2 cellular contexts compared by ENCODE assay signal in the genomic region with DNA sequence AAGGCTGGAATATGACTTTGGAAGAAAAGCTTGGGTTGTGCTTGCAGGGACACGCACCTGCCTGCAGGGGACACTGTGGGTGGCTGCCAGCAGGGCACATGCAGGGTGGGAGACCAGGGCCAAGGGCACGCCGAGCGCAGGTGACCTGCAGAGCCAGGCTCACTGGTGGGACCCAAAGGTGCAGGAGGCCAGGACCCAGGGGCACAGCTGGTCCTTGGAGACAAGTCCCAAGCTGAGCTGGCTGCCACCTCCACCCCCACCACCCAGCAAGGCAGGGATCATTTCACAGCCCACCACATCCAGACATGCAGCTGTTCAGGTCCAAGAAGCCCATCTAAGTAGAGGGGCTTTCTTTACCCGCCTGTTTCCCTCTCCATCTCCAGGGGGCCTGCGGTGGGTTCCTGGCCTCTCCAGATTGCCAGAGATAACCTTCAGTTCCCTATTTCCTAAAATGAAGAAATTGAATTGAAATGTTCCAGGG.
TF ChIP-seq lines count a peak whose summit lies in the region.

No MANE protein-coding gene starts in this region.

TF ChIP-seq in HEK293, 187 proteins besides CTCF, POLR2A, EP300 and RAD21:
- TF ChIP-seq ZNF654 (tag by site-specific recombination; IDR thresholded peaks at IDR 0.05; ENCODE audit: low read depth) = 0 out of 2 replicates have a peak, but pooled peaks have one; percentile 5
- 0 out of 2 replicates have a peak, but pooled peaks have one; percentile 11 for TF ChIP-seq GLIS1 (tag by site-specific recombination; IDR thresholded peaks at IDR 0.05)
- TF ChIP-seq, protein P1, sequence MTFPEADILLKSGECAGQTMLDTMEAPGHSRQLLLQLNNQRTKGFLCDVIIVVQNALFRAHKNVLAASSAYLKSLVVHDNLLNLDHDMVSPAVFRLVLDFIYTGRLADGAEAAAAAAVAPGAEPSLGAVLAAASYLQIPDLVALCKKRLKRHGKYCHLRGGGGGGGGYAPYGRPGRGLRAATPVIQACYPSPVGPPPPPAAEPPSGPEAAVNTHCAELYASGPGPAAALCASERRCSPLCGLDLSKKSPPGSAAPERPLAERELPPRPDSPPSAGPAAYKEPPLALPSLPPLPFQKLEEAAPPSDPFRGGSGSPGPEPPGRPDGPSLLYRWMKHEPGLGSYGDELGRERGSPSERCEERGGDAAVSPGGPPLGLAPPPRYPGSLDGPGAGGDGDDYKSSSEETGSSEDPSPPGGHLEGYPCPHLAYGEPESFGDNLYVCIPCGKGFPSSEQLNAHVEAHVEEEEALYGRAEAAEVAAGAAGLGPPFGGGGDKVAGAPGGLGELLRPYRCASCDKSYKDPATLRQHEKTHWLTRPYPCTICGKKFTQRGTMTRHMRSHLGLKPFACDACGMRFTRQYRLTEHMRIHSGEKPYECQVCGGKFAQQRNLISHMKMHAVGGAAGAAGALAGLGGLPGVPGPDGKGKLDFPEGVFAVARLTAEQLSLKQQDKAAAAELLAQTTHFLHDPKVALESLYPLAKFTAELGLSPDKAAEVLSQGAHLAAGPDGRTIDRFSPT (tag by site-specific recombination; IDR thresholded peaks at IDR 0.05) = peak; percentile 51; the same call in 1 of the 2 replicates
- 0 out of 2 replicates have a peak, but pooled peaks have one; percentile 56 for TF ChIP-seq ZNF2 (tag by site-specific recombination; IDR thresholded peaks at IDR 0.05)
- peak; percentile 37 for TF ChIP-seq ZNF335 (tag by site-specific recombination; conservative IDR thresholded peaks at IDR 0.05)
- no peak for TF ChIP-seq ZNF132 (tag by site-specific recombination; IDR thresholded peaks at IDR 0.05; ENCODE audit: borderline replicate concordance)
- TF ChIP-seq ZBTB48 (tag by site-specific recombination; IDR thresholded peaks at IDR 0.05) = 0 out of 2 replicates have a peak, but pooled peaks have one; percentile 28
- peak; percentile 42; the same call in 1 of the 2 replicates for TF ChIP-seq GLIS2 (tag by site-specific recombination; IDR thresholded peaks at IDR 0.05)
- TF ChIP-seq ZNF423 (tag by site-specific recombination; IDR thresholded peaks at IDR 0.05) = peak; percentile 72; the same call in 1 of the 2 replicates
- peak; percentile 69 for TF ChIP-seq ZIC2 (tag by site-specific recombination; IDR thresholded peaks at IDR 0.05)
- TF ChIP-seq, protein P2, sequence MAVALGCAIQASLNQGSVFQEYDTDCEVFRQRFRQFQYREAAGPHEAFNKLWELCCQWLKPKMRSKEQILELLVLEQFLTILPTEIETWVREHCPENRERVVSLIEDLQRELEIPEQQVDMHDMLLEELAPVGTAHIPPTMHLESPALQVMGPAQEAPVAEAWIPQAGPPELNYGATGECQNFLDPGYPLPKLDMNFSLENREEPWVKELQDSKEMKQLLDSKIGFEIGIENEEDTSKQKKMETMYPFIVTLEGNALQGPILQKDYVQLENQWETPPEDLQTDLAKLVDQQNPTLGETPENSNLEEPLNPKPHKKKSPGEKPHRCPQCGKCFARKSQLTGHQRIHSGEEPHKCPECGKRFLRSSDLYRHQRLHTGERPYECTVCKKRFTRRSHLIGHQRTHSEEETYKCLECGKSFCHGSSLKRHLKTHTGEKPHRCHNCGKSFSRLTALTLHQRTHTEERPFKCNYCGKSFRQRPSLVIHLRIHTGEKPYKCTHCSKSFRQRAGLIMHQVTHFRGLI (tag by site-specific recombination; IDR thresholded peaks at IDR 0.05) = peak; percentile 26; the same call in 1 of the 2 replicates
- TF ChIP-seq ZNF350 (tag by site-specific recombination; IDR thresholded peaks at IDR 0.05) = no peak
- no peak for TF ChIP-seq ZNF792 (tag by site-specific recombination; IDR thresholded peaks at IDR 0.05)

TF ChIP-seq in K562, 482 proteins besides CTCF, POLR2A, EP300 and RAD21 (continued from another document and continues in another):
- TF ChIP-seq ZBTB17 (CRISPR knock-in tag; IDR thresholded peaks at IDR 0.05) (0 out of 2 replicates have a peak, but pooled peaks have one; percentile 52), HDAC1 (IDR thresholded peaks at IDR 0.05) (no peak), ETV6 (IDR thresholded peaks at IDR 0.05; ENCODE audit: borderline replicate concordance in 1 of 2, low read depth in 2 of 2, low read length in 1 of 2) (no peak), ETV6 (CRISPR knock-in tag; IDR thresholded peaks at IDR 0.05; ENCODE audit: borderline replicate concordance) (no peak), RBFOX2 (IDR thresholded peaks at IDR 0.05; ENCODE audit: low read depth, low read length) (0 out of 2 replicates have a peak, but pooled peaks have one; percentile 22), MTA2 (IDR thresholded peaks at IDR 0.05; ENCODE audit: low read depth) (no peak), TCF3 (CRISPR knock-in tag; IDR thresholded peaks at IDR 0.05) (no peak), TEAD1 (CRISPR knock-in tag; IDR thresholded peaks at IDR 0.05) (no peak), ZNF77 (CRISPR knock-in tag; IDR thresholded peaks at IDR 0.05) (no peak), MED1 (CRISPR knock-in tag; IDR thresholded peaks at IDR 0.05; ENCODE audit: borderline replicate concordance) (no peak), MCM7 (IDR thresholded peaks at IDR 0.05) (no peak), POU5F1 (IDR thresholded peaks at IDR 0.05; ENCODE audit: borderline replicate concordance, low read depth, low read length, partially characterized antibody) (no peak), HSF4 (CRISPR knock-in tag; IDR thresholded peaks at IDR 0.05; ENCODE audit: borderline replicate concordance) (no peak), ZNF121 (CRISPR knock-in tag; conservative IDR thresholded peaks at IDR 0.05) (no peak), RB1 (IDR thresholded peaks at IDR 0.05; ENCODE audit: low read depth) (0 out of 2 replicates have a peak, but pooled peaks have one; percentile 22), MYNN (IDR thresholded peaks at IDR 0.05) (0 out of 2 replicates have a peak, but pooled peaks have one; percentile 29), MYNN (CRISPR knock-in tag; IDR thresholded peaks at IDR 0.05) (no peak), TEAD2 (tag; IDR thresholded peaks at IDR 0.05) (no peak), NFE2 (IDR thresholded peaks at IDR 0.05; ENCODE audit: low read depth) (no peak), GATAD2A (IDR thresholded peaks at IDR 0.05) (no peak), MYC (IDR thresholded peaks at IDR 0.05; ENCODE audit: low read depth, low read length) (0 out of 2 replicates have a peak, but pooled peaks have one; percentile 27), MYC (CRISPR knock-in tag; IDR thresholded peaks at IDR 0.05; ENCODE audit: borderline replicate concordance, low read depth) (no peak), COPS2 (conservative IDR thresholded peaks at IDR 0.05) (no peak), ASH1L (IDR thresholded peaks at IDR 0.05; ENCODE audit: borderline replicate concordance, low read depth, partially characterized antibody) (no peak), FOSL1 (tag; conservative IDR thresholded peaks at IDR 0.05) (no peak), HEY1 (CRISPR knock-in tag; IDR thresholded peaks at IDR 0.05; ENCODE audit: borderline replicate concordance) (no peak), MTA3 (IDR thresholded peaks at IDR 0.05; ENCODE audit: borderline replicate concordance) (peak; percentile 68; the same call in 1 of the 2 replicates), TAF7 (tag; IDR thresholded peaks at IDR 0.05) (no peak), POLR2H (tag; IDR thresholded peaks at IDR 0.05; ENCODE audit: low read depth) (no peak), ZNF134 (CRISPR knock-in tag; conservative IDR thresholded peaks at IDR 0.05) (no peak), ZZZ3 (IDR thresholded peaks at IDR 0.05) (no peak), POLR3A (IDR thresholded peaks at IDR 0.05; ENCODE audit: borderline replicate concordance, extremely low read depth, insufficient read depth, insufficient read length) (no peak)
- TF ChIP-seq, protein P3, sequence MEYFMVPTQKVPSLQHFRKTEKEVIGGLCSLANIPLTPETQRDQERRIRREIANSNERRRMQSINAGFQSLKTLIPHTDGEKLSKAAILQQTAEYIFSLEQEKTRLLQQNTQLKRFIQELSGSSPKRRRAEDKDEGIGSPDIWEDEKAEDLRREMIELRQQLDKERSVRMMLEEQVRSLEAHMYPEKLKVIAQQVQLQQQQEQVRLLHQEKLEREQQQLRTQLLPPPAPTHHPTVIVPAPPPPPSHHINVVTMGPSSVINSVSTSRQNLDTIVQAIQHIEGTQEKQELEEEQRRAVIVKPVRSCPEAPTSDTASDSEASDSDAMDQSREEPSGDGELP (CRISPR knock-in tag; IDR thresholded peaks at IDR 0.05; ENCODE audit: borderline replicate concordance) = 0 out of 2 replicates have a peak, but pooled peaks have one; percentile 35
- TF ChIP-seq, protein P4, sequence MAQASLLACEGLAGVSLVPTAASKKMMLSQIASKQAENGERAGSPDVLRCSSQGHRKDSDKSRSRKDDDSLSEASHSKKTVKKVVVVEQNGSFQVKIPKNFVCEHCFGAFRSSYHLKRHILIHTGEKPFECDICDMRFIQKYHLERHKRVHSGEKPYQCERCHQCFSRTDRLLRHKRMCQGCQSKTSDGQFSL (CRISPR knock-in tag; IDR thresholded peaks at IDR 0.05) = 0 out of 2 replicates have a peak, but pooled peaks have one; percentile 50
- TF ChIP-seq, protein P4 (tag; IDR thresholded peaks at IDR 0.05) = no peak
- TF ChIP-seq, protein P5, sequence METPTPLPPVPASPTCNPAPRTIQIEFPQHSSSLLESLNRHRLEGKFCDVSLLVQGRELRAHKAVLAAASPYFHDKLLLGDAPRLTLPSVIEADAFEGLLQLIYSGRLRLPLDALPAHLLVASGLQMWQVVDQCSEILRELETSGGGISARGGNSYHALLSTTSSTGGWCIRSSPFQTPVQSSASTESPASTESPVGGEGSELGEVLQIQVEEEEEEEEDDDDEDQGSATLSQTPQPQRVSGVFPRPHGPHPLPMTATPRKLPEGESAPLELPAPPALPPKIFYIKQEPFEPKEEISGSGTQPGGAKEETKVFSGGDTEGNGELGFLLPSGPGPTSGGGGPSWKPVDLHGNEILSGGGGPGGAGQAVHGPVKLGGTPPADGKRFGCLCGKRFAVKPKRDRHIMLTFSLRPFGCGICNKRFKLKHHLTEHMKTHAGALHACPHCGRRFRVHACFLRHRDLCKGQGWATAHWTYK (CRISPR knock-in tag; IDR thresholded peaks at IDR 0.05) = no peak
- TF ChIP-seq, protein P6, sequence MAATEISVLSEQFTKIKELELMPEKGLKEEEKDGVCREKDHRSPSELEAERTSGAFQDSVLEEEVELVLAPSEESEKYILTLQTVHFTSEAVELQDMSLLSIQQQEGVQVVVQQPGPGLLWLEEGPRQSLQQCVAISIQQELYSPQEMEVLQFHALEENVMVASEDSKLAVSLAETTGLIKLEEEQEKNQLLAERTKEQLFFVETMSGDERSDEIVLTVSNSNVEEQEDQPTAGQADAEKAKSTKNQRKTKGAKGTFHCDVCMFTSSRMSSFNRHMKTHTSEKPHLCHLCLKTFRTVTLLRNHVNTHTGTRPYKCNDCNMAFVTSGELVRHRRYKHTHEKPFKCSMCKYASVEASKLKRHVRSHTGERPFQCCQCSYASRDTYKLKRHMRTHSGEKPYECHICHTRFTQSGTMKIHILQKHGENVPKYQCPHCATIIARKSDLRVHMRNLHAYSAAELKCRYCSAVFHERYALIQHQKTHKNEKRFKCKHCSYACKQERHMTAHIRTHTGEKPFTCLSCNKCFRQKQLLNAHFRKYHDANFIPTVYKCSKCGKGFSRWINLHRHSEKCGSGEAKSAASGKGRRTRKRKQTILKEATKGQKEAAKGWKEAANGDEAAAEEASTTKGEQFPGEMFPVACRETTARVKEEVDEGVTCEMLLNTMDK (IDR thresholded peaks at IDR 0.05; ENCODE audit: borderline replicate concordance, insufficient read depth, low read depth, low read length, poor library complexity, severe bottlenecking) = no peak
- TF ChIP-seq, protein P7, sequence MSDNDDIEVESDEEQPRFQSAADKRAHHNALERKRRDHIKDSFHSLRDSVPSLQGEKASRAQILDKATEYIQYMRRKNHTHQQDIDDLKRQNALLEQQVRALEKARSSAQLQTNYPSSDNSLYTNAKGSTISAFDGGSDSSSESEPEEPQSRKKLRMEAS (CRISPR knock-in tag; IDR thresholded peaks at IDR 0.05) = peak; percentile 57; the same call in 1 of the 2 replicates
- TF ChIP-seq, protein P8, sequence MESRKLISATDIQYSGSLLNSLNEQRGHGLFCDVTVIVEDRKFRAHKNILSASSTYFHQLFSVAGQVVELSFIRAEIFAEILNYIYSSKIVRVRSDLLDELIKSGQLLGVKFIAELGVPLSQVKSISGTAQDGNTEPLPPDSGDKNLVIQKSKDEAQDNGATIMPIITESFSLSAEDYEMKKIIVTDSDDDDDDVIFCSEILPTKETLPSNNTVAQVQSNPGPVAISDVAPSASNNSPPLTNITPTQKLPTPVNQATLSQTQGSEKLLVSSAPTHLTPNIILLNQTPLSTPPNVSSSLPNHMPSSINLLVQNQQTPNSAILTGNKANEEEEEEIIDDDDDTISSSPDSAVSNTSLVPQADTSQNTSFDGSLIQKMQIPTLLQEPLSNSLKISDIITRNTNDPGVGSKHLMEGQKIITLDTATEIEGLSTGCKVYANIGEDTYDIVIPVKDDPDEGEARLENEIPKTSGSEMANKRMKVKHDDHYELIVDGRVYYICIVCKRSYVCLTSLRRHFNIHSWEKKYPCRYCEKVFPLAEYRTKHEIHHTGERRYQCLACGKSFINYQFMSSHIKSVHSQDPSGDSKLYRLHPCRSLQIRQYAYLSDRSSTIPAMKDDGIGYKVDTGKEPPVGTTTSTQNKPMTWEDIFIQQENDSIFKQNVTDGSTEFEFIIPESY (CRISPR knock-in tag; IDR thresholded peaks at IDR 0.05) = no peak
- TF ChIP-seq, protein P9, sequence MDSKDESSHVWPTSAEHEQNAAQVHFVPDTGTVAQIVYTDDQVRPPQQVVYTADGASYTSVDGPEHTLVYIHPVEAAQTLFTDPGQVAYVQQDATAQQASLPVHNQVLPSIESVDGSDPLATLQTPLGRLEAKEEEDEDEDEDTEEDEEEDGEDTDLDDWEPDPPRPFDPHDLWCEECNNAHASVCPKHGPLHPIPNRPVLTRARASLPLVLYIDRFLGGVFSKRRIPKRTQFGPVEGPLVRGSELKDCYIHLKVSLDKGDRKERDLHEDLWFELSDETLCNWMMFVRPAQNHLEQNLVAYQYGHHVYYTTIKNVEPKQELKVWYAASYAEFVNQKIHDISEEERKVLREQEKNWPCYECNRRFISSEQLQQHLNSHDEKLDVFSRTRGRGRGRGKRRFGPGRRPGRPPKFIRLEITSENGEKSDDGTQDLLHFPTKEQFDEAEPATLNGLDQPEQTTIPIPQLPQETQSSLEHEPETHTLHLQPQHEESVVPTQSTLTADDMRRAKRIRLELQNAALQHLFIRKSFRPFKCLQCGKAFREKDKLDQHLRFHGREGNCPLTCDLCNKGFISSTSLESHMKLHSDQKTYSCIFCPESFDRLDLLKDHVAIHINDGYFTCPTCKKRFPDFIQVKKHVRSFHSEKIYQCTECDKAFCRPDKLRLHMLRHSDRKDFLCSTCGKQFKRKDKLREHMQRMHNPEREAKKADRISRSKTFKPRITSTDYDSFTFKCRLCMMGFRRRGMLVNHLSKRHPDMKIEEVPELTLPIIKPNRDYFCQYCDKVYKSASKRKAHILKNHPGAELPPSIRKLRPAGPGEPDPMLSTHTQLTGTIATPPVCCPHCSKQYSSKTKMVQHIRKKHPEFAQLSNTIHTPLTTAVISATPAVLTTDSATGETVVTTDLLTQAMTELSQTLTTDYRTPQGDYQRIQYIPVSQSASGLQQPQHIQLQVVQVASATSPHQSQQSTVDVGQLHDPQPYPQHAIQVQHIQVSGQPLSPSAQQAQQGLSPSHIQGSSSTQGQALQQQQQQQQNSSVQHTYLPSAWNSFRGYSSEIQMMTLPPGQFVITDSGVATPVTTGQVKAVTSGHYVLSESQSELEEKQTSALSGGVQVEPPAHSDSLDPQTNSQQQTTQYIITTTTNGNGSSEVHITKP (IDR thresholded peaks at IDR 0.05; ENCODE audit: partially characterized antibody) = no peak
